16 cellular contexts compared by ENCODE assay signal in the genomic region with DNA sequence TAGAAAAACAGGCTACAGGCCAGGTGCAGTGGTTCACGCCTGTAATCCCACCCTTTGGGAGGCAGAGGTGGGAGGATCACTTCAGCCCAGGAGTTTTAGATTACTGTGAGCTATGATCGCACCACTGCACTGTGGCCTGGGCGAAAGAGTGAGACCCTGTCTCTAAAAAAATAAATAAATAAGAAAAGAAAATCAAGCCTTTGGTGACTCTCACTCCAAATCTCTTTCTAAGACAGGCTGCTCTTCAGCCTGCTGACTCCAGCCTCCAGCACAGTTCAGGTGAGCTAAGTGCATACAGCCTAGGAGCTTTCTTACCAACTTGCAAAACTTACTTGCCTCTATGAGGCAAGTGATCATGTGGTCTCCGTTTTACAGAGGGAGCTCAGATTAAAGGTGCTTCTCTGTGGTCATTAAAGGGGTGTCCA. TPM values are rescaled to one million over a fixed set of nuclear protein-coding genes. Genes with fewer than 3 reads are reported as not detected.
DNase-seq lines count a peak whose midpoint lies in the region; ATAC-seq, FAIRE-seq and TF ChIP-seq lines count a peak whose summit lies in the region.
"Had no signal": no experiment of that assay in that cellular context is flagged by ENCODE, and none has a peak within 500 bp of the region (broad histone marks: within the 10 kb centered on the region; RNA-seq: fewer than 3 reads in every experiment).

No MANE protein-coding gene starts in this region.

- peaks cover 15 to 94% (median 54%) of the 10 kb centered on the region in 3 experiments for H3K27me3 ChIP-seq in neuronal stem cell (ENCODE audit: control insufficient read depth in 3 of 3, insufficient read depth in 3 of 3, low read depth in 1 of 3, low read length in 3 of 3)

- no peak overlapping the region for H3K23ac ChIP-seq in neuronal stem cell (ENCODE audit: low read depth, low read length, poor library complexity)

- no peak overlapping the region for H4K8ac ChIP-seq in neuronal stem cell (ENCODE audit: low read depth, low read length)

- H2BK15ac ChIP-seq in neuronal stem cell (ENCODE audit: low read length): no peak overlapping the region

- CTCF ChIA-PET in WTC11 (lab: Charles Lee): interaction anchor here (0.6 to 8.8 kb wide), 3 partner anchors 9 to 85 kb away, joined by 3 to 82 read pairs (median 5); no protein-coding TSS in a partner anchor

- H2BK5ac ChIP-seq in neuronal stem cell (ENCODE audit: low read length): no peak overlapping the region

- H3K4me1 ChIP-seq in neuronal stem cell (ENCODE audit: control insufficient read depth in 2 of 2, insufficient read depth in 1 of 2, low read depth in 1 of 2, low read length in 2 of 2): peaks cover 2 to 6% of the 10 kb centered on the region in 2 donors

- DNase-seq in AG09309 (ENCODE audit: low read depth): no peak
- DNase-seq in WTC11 (ENCODE audit: low spot score): no peak
- DNase-seq in fibroblast of villous mesenchyme (ENCODE audit: low read depth): no peak
- no peak for DNase-seq in neuronal stem cell (ENCODE audit: low spot score)
- no peak for DNase-seq in H54 (ENCODE audit: insufficient read length, low spot score)
- DNase-seq in effector memory CD8-positive, alpha-beta T cell: no peak
- no peak for DNase-seq in NK-92 (lab: John Stamatoyannopoulos, UW; ENCODE audit: unreplicated experiment)
- DNase-seq: activated CD4-positive, CD25-positive, alpha-beta regulatory T cell; activated T-cell treated with anti-CD3 and anti-CD28 coated beads, Interleukin-2, amount 50 U/mL, for 1 hour; AML-193; anterior cingulate cortex; NCI-H524 treated with DMSO at 0.1 percent for 48 hours; stimulated activated CD4-positive, alpha-beta T cell treated with anti-CD3 and anti-CD28 coated beads, Interleukin-12 subunit alpha, Interleukin-12 subunit beta, amount 100 ng/mL, for 4 hours had no signal

- H3K27ac Mint-ChIP-seq in WTC11: no peak overlapping the region
- no peak overlapping the region for H3K27ac Mint-ChIP-seq in effector memory CD8-positive, alpha-beta T cell

- no peak overlapping the region for H3K4me2 ChIP-seq in neuronal stem cell (ENCODE audit: insufficient read depth, low read length, poor library complexity, severe bottlenecking)

- 0 out of 2 replicates have a peak, but pooled peaks cover 2% of the 10 kb centered on the region for H3K4me1 Mint-ChIP-seq in WTC11
- peaks cover 7 to 8% of the 10 kb centered on the region in 2 donors for H3K4me1 Mint-ChIP-seq in effector memory CD8-positive, alpha-beta T cell (ENCODE audit: low read depth in 2 of 2)

- no peaks in the 10 kb centered on the region for H3K9me3 Mint-ChIP-seq in WTC11
- H3K9me3 Mint-ChIP-seq in effector memory CD8-positive, alpha-beta T cell: no peaks in the 10 kb centered on the region

- H3K27me3 Mint-ChIP-seq in WTC11 (ENCODE audit: low read depth): peaks cover 61% of the 10 kb centered on the region
- peaks cover 65 to 79% of the 10 kb centered on the region in 2 donors for H3K27me3 Mint-ChIP-seq in effector memory CD8-positive, alpha-beta T cell

- no peaks in the 10 kb centered on the region for H3K36me3 Mint-ChIP-seq in WTC11
- H3K36me3 Mint-ChIP-seq in effector memory CD8-positive, alpha-beta T cell (ENCODE audit: insufficient read depth): no peaks in the 10 kb centered on the region

- H3K27ac ChIP-seq in neuronal stem cell (replicated peaks; ENCODE audit: low read length): no peak overlapping the region

- H2AK5ac ChIP-seq in neuronal stem cell (ENCODE audit: low read depth, low read length): peak overlapping the region; percentile 15

- H2BK120ac ChIP-seq in neuronal stem cell (ENCODE audit: low read depth, low read length): no peak overlapping the region

- H2BK12ac ChIP-seq in neuronal stem cell (ENCODE audit: low read length): no peak overlapping the region

- no peak for FAIRE-seq in H54 (lab: Jason Lieb, UNC)
- FAIRE-seq: urothelium cell line had no signal

- no peak overlapping the region for H2AFZ ChIP-seq in neuronal stem cell (ENCODE audit: low read length)

- no peak overlapping the region for H3K4ac ChIP-seq in neuronal stem cell (ENCODE audit: low read length)

- H3K4me3 ChIP-seq in AG09309 (ENCODE audit: control insufficient read depth, low read depth, low read length) (peak overlapping the region; percentile 61), fibroblast of villous mesenchyme (ENCODE audit: low read depth, low read length) (peak overlapping the region; percentile 70), neuronal stem cell (ENCODE audit: low read length in 2 of 2) (no peak overlapping the region)

- WGBS in neuronal stem cell (ENCODE audit: extremely low coverage in 2 of 2, insufficient read length in 2 of 2, insufficient replicate concordance in 1 of 2), 2 donors: no CpG with 5 or more reads among the region's 4 CpGs

- H3K9ac ChIP-seq in neuronal stem cell (ENCODE audit: low read depth, low read length, poor library complexity): no peak overlapping the region

- TF ChIP-seq CTCF in AG09309 (IDR thresholded peaks at IDR 0.05; ENCODE audit: control insufficient read depth, insufficient read depth, low read depth, low read length, missing control alignments) (no peak), WTC11 (IDR thresholded peaks at IDR 0.05) (no peak), fibroblast of villous mesenchyme (IDR thresholded peaks at IDR 0.05; ENCODE audit: insufficient read depth, low read depth, low read length) (no peak)

- no peaks in the 10 kb centered on the region for H3K36me3 ChIP-seq in neuronal stem cell (replicated peaks in 1 of 2; ENCODE audit: control insufficient read depth in 2 of 2, insufficient read depth in 2 of 2, low read length in 2 of 2)

- POLR2A ChIA-PET in WTC11 (lab: Charles Lee): interaction anchor here (1.6 kb wide), 1 partner anchor 8 kb away, joined by 3 read pairs; no protein-coding TSS in a partner anchor

- H3K79me1 ChIP-seq in neuronal stem cell (ENCODE audit: low read depth, low read length): no peaks in the 10 kb centered on the region

- H3K4me3 Mint-ChIP-seq in WTC11: peak overlapping the region; percentile 31; the same call in 1 of the 2 replicates
- H3K4me3 Mint-ChIP-seq in effector memory CD8-positive, alpha-beta T cell: no peak overlapping the region

- H3K14ac ChIP-seq in neuronal stem cell (ENCODE audit: low read length): no peak overlapping the region

- ATAC-seq in WTC11 (no peak), HG03108 (IDR thresholded peaks at IDR 0.05; ENCODE audit: unreplicated experiment) (no peak)
- ATAC-seq in effector memory CD8-positive, alpha-beta T cell (replicated peaks): no peak

- no peaks in the 10 kb centered on the region for H3K9me3 ChIP-seq in neuronal stem cell (replicated peaks in 1 of 2; ENCODE audit: control insufficient read depth in 2 of 2, insufficient read depth in 1 of 2, low read depth in 1 of 2, low read length in 2 of 2)

- no peak overlapping the region for H4K91ac ChIP-seq in neuronal stem cell (ENCODE audit: low read depth, low read length, poor library complexity)

- no peak overlapping the region for H3K18ac ChIP-seq in neuronal stem cell (ENCODE audit: low read length)

- no peak for TF ChIP-seq POLR2A in H54 (IDR thresholded peaks at IDR 0.05; ENCODE audit: low read depth, low read length)

TF ChIP-seq in WTC11, 78 proteins besides CTCF, POLR2A, EP300 and RAD21 (continues in another document):
- TF ChIP-seq, protein P1, sequence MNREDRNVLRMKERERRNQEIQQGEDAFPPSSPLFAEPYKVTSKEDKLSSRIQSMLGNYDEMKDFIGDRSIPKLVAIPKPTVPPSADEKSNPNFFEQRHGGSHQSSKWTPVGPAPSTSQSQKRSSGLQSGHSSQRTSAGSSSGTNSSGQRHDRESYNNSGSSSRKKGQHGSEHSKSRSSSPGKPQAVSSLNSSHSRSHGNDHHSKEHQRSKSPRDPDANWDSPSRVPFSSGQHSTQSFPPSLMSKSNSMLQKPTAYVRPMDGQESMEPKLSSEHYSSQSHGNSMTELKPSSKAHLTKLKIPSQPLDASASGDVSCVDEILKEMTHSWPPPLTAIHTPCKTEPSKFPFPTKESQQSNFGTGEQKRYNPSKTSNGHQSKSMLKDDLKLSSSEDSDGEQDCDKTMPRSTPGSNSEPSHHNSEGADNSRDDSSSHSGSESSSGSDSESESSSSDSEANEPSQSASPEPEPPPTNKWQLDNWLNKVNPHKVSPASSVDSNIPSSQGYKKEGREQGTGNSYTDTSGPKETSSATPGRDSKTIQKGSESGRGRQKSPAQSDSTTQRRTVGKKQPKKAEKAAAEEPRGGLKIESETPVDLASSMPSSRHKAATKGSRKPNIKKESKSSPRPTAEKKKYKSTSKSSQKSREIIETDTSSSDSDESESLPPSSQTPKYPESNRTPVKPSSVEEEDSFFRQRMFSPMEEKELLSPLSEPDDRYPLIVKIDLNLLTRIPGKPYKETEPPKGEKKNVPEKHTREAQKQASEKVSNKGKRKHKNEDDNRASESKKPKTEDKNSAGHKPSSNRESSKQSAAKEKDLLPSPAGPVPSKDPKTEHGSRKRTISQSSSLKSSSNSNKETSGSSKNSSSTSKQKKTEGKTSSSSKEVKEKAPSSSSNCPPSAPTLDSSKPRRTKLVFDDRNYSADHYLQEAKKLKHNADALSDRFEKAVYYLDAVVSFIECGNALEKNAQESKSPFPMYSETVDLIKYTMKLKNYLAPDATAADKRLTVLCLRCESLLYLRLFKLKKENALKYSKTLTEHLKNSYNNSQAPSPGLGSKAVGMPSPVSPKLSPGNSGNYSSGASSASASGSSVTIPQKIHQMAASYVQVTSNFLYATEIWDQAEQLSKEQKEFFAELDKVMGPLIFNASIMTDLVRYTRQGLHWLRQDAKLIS (CRISPR knock-in tag; IDR thresholded peaks at IDR 0.05; ENCODE audit: borderline replicate concordance): no peak
- TF ChIP-seq, protein P2, sequence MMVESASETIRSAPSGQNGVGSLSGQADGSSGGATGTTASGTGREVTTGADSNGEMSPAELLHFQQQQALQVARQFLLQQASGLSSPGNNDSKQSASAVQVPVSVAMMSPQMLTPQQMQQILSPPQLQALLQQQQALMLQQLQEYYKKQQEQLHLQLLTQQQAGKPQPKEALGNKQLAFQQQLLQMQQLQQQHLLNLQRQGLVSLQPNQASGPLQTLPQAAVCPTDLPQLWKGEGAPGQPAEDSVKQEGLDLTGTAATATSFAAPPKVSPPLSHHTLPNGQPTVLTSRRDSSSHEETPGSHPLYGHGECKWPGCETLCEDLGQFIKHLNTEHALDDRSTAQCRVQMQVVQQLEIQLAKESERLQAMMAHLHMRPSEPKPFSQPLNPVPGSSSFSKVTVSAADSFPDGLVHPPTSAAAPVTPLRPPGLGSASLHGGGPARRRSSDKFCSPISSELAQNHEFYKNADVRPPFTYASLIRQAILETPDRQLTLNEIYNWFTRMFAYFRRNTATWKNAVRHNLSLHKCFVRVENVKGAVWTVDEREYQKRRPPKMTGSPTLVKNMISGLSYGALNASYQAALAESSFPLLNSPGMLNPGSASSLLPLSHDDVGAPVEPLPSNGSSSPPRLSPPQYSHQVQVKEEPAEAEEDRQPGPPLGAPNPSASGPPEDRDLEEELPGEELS (CRISPR knock-in tag; IDR thresholded peaks at IDR 0.05): no peak
- TF ChIP-seq FOXP1 (CRISPR knock-in tag; IDR thresholded peaks at IDR 0.05; ENCODE audit: borderline replicate concordance): no peak

RNA-seq across cellular contexts. Expression of a gene that starts 1.1 kb away (rescaled TPM):
- 0.92 to 2.6 TPM (median 0.99 TPM) in 3 replicates for total RNA-seq in WTC11 (2021)
- 14.5 and 39.3 TPM in 2 replicates for total RNA-seq in fibroblast of villous mesenchyme
- 0.26 TPM for polyA plus RNA-seq in neuronal stem cell (2013, experiment 1 of 2)
- polyA plus RNA-seq in neuronal stem cell (2013, experiment 2 of 2): 0.22 TPM
- polyA plus RNA-seq: neural cell had no signal

Comparison
In these comparisons a context has a peak if more than half of its experiments do, and no peak if none do; other contexts are left out.
1. H3K4me3 ChIP-seq: peak in AG09309 (single experiment) and fibroblast of villous mesenchyme (single experiment); none in neuronal stem cell (0 of 2).